19 cellular contexts compared by ENCODE assay signal in the genomic region with DNA sequence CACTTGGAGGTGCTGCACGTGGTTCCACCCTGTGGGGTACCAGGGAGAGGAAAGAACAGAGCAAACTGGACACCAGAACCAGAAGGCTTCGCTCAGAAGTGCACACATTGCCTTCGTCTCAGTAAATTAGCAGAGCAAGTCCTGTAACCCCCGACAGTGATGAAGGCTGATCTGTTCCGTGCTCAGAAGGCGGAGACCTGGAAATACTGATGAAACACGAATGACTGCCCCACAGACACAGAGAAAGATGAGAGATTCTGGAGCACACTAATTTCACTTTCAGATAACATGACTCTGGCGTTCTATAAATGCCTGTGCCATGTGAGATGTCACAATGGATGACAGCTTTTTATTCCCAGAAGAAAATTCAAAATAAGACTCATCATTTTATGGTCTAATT. TPM values are rescaled to one million over a fixed set of nuclear protein-coding genes. Genes with fewer than 3 reads are reported as not detected.
DNase-seq lines count a peak whose midpoint lies in the region; ATAC-seq and TF ChIP-seq lines count a peak whose summit lies in the region.
"Had no signal": no experiment of that assay in that cellular context is flagged by ENCODE, and none has a peak within 500 bp of the region (broad histone marks: within the 10 kb centered on the region; RNA-seq: fewer than 3 reads in every experiment).

No MANE protein-coding gene starts in this region.

- no peaks in the 10 kb centered on the region for H3K9me2 ChIP-seq in Karpas-422 (replicated peaks; ENCODE audit: insufficient read depth, low read length)

- no peak overlapping the region for H3K4me3 ChIP-seq in Karpas-422 (ENCODE audit: low read length)
- H3K4me3 ChIP-seq: MG63 had no signal

- H3K4me3 Mint-ChIP-seq in activated CD4-positive, alpha-beta T cell treated with anti-CD3 and anti-CD28 coated beads for 36 hours, result no peak overlapping the region
- no peak overlapping the region for H3K4me3 Mint-ChIP-seq in activated CD4-positive, alpha-beta T cell treated with anti-CD3 and anti-CD28 coated beads, Interleukin-2, amount 10 ng/mL, durations not matched to agents 24 days and 14 days
- H3K4me3 Mint-ChIP-seq in activated B cell treated with CpG ODN at 0.5 μM for 24 hours, result no peak overlapping the region
- H3K4me3 Mint-ChIP-seq in stimulated activated effector memory CD8-positive, alpha-beta T cell treated with anti-CD3 and anti-CD28 coated beads, Interleukin-12 subunit alpha, Interleukin-12 subunit beta, amount 100 ng/mL, for 72 hours, result peak overlapping the region; percentile 42

- TF ChIP-seq CTCF in activated B cell treated with CpG ODN at 0.5 μM for 24 hours (IDR thresholded peaks at IDR 0.05), result no peak

- no peaks in the 10 kb centered on the region for H3K36me3 Mint-ChIP-seq in activated CD4-positive, alpha-beta T cell treated with anti-CD3 and anti-CD28 coated beads for 36 hours (ENCODE audit: low read depth)
- no peaks in the 10 kb centered on the region for H3K36me3 Mint-ChIP-seq in activated CD4-positive, alpha-beta T cell treated with anti-CD3 and anti-CD28 coated beads, Interleukin-2, amount 10 ng/mL, durations not matched to agents 24 days and 14 days (ENCODE audit: low read depth)
- H3K36me3 Mint-ChIP-seq in activated B cell treated with CpG ODN at 0.5 μM for 24 hours (ENCODE audit: low read depth), result no peaks in the 10 kb centered on the region
- H3K36me3 Mint-ChIP-seq in stimulated activated effector memory CD8-positive, alpha-beta T cell treated with anti-CD3 and anti-CD28 coated beads, Interleukin-12 subunit alpha, Interleukin-12 subunit beta, amount 100 ng/mL, for 72 hours, result no peaks in the 10 kb centered on the region

- no peak overlapping the region for H3K4me2 ChIP-seq in Karpas-422 (ENCODE audit: low read depth, low read length, poor library complexity, severe bottlenecking)

- no peak overlapping the region for H3K27ac ChIP-seq in Karpas-422 (ENCODE audit: low read length)
- H3K27ac ChIP-seq: KMS-11 had no signal

- H3K79me2 ChIP-seq in Karpas-422 (ENCODE audit: low read length), result no peaks in the 10 kb centered on the region

- H3K9ac ChIP-seq in Karpas-422 (ENCODE audit: low read length), result no peak overlapping the region
- H3K9ac ChIP-seq: KMS-11 had no signal

- no peaks in the 10 kb centered on the region for H3K27me3 ChIP-seq in Karpas-422 (ENCODE audit: low read length)
- H3K27me3 ChIP-seq: MG63 had no signal

- peak; percentile 45 for ATAC-seq in activated CD4-positive, alpha-beta T cell treated with anti-CD3 and anti-CD28 coated beads for 36 hours
- ATAC-seq in activated B cell treated with CpG ODN at 0.5 μM for 24 hours (ENCODE audit: low read depth), result no peak
- ATAC-seq in stimulated activated effector memory CD8-positive, alpha-beta T cell treated with anti-CD3 and anti-CD28 coated beads, Interleukin-12 subunit alpha, Interleukin-12 subunit beta, amount 100 ng/mL, for 72 hours, result peak; percentile 60
- ATAC-seq: HepG2 had no signal

- no peaks in the 10 kb centered on the region for H3K4me1 ChIP-seq in Karpas-422 (ENCODE audit: low read length)

- H3K27ac Mint-ChIP-seq in activated CD4-positive, alpha-beta T cell treated with anti-CD3 and anti-CD28 coated beads for 36 hours, result no peak overlapping the region
- H3K27ac Mint-ChIP-seq in activated CD4-positive, alpha-beta T cell treated with anti-CD3 and anti-CD28 coated beads, Interleukin-2, amount 10 ng/mL, durations not matched to agents 24 days and 14 days, result no peak overlapping the region
- H3K27ac Mint-ChIP-seq in activated B cell treated with CpG ODN at 0.5 μM for 24 hours, result peak overlapping the region; percentile 91
- H3K27ac Mint-ChIP-seq in stimulated activated effector memory CD8-positive, alpha-beta T cell treated with anti-CD3 and anti-CD28 coated beads, Interleukin-12 subunit alpha, Interleukin-12 subunit beta, amount 100 ng/mL, for 72 hours, result no peak overlapping the region

- POLR2A ChIA-PET in activated CD4-positive, alpha-beta T cell treated with anti-CD3 and anti-CD28 coated beads for 36 hours (lab: Charles Lee), result interaction anchor here (1.3 kb wide), 1 partner anchor 31 kb away, joined by 3 read pairs; no protein-coding TSS in a partner anchor
- POLR2A ChIA-PET in activated B cell treated with CpG ODN at 0.5 μM for 24 hours (lab: Charles Lee), result interaction anchor here (1.1 to 4.7 kb wide), 5 partner anchors 13 to 62 kb away, joined by 3 to 51 read pairs (median 10); no protein-coding TSS in a partner anchor

- peaks cover 2% of the 10 kb centered on the region for H3K9me3 Mint-ChIP-seq in activated CD4-positive, alpha-beta T cell treated with anti-CD3 and anti-CD28 coated beads for 36 hours (ENCODE audit: low read depth)
- H3K9me3 Mint-ChIP-seq in activated CD4-positive, alpha-beta T cell treated with anti-CD3 and anti-CD28 coated beads, Interleukin-2, amount 10 ng/mL, durations not matched to agents 24 days and 14 days, result no peaks in the 10 kb centered on the region
- peaks cover 2% of the 10 kb centered on the region for H3K9me3 Mint-ChIP-seq in activated B cell treated with CpG ODN at 0.5 μM for 24 hours
- peaks cover 2% of the 10 kb centered on the region for H3K9me3 Mint-ChIP-seq in stimulated activated effector memory CD8-positive, alpha-beta T cell treated with anti-CD3 and anti-CD28 coated beads, Interleukin-12 subunit alpha, Interleukin-12 subunit beta, amount 100 ng/mL, for 72 hours

- H3K9me3 ChIP-seq in Karpas-422 (ENCODE audit: low read length), result no peaks in the 10 kb centered on the region; the same call in 1 of the 2 replicates
- H3K9me3 ChIP-seq: MG63 had no signal

- H3K36me3 ChIP-seq in Karpas-422 (ENCODE audit: insufficient read depth, low read length), result no peaks in the 10 kb centered on the region
- H3K36me3 ChIP-seq: MG63 had no signal

- DNase-seq in activated CD4-positive, alpha-beta T cell treated with anti-CD3 and anti-CD28 coated beads for 36 hours, result peak; percentile 38
- DNase-seq in activated CD4-positive, alpha-beta T cell treated with anti-CD3 and anti-CD28 coated beads, Interleukin-2, amount 10 ng/mL, durations not matched to agents 24 days and 14 days, result no peak
- DNase-seq in stimulated activated CD4-positive, alpha-beta T cell treated with anti-CD3 and anti-CD28 coated beads, Interleukin-1b, Interleukin-23, amount 100 ng/mL, for 48 hours, result peak; percentile 30
- DNase-seq in stimulated activated CD4-positive, alpha-beta T cell treated with anti-CD3 and anti-CD28 coated beads, Interleukin-4, amount 100 ng/mL, for 4 hours, result no peak
- DNase-seq in activated B cell treated with CpG ODN at 0.5 μM for 24 hours, result no peak
- no peak for DNase-seq in stimulated activated effector memory CD8-positive, alpha-beta T cell treated with anti-CD3 and anti-CD28 coated beads, Interleukin-12 subunit alpha, Interleukin-12 subunit beta, amount 100 ng/mL, for 72 hours (ENCODE audit: low spot score in 2 of 2)
- no peak for DNase-seq in D341Med (ENCODE audit: low spot score)
- DNase-seq in Karpas-422, result no peak
- DNase-seq: 8988T, DMS 273 treated with DMSO at 0.1 percent for 48 hours, GDM1, MG63, NCI-H1092 treated with DMSO at 0.1 percent for 48 hours, NCI-H2081 treated with DMSO at 0.1 percent for 48 hours, NCI-H510A, NCI-H774 had no signal

- intact Hi-C loops in activated CD4-positive, alpha-beta T cell treated with anti-CD3 and anti-CD28 coated beads for 36 hours (cut with DNase I, micrococcal nuclease), result loop anchor here (2.0 kb wide), 4 partner anchors 16 to 32 kb away; no protein-coding TSS in a partner anchor
- intact Hi-C loops in activated CD4-positive, alpha-beta T cell treated with anti-CD3 and anti-CD28 coated beads, Interleukin-2, amount 10 ng/mL, durations not matched to agents 24 days and 14 days (cut with micrococcal nuclease), result loop anchor here (2.0 kb wide), 1 partner anchor 32 kb away; no protein-coding TSS in a partner anchor
- intact Hi-C loops in activated B cell treated with CpG ODN at 0.5 μM for 24 hours (cut with micrococcal nuclease), result loop anchor here (1.0 to 2.0 kb wide), 4 partner anchors 22 to 79 kb away; a partner anchor contains a TSS

- H3K4me1 Mint-ChIP-seq in activated CD4-positive, alpha-beta T cell treated with anti-CD3 and anti-CD28 coated beads for 36 hours, result peaks cover 24% of the 10 kb centered on the region
- H3K4me1 Mint-ChIP-seq in activated CD4-positive, alpha-beta T cell treated with anti-CD3 and anti-CD28 coated beads, Interleukin-2, amount 10 ng/mL, durations not matched to agents 24 days and 14 days, result peaks cover 15% of the 10 kb centered on the region
- H3K4me1 Mint-ChIP-seq in activated B cell treated with CpG ODN at 0.5 μM for 24 hours, result peaks cover 60% of the 10 kb centered on the region
- peaks cover 24% of the 10 kb centered on the region for H3K4me1 Mint-ChIP-seq in stimulated activated effector memory CD8-positive, alpha-beta T cell treated with anti-CD3 and anti-CD28 coated beads, Interleukin-12 subunit alpha, Interleukin-12 subunit beta, amount 100 ng/mL, for 72 hours

- CTCF ChIA-PET in activated CD4-positive, alpha-beta T cell treated with anti-CD3 and anti-CD28 coated beads for 36 hours (lab: Charles Lee), result interaction anchor here (1.0 kb wide), 1 partner anchor 15 kb away, joined by 3 read pairs; no protein-coding TSS in a partner anchor
- CTCF ChIA-PET in activated B cell treated with CpG ODN at 0.5 μM for 24 hours (lab: Charles Lee), result interaction anchor here (1.1 to 2.3 kb wide), 2 partner anchors 31 to 63 kb away, joined by 4 to 20 read pairs; no protein-coding TSS in a partner anchor

- no peak overlapping the region for H2AFZ ChIP-seq in Karpas-422 (ENCODE audit: low read length)

- peaks cover 3% of the 10 kb centered on the region; the same call in 1 of the 2 replicates for H4K20me1 ChIP-seq in Karpas-422 (ENCODE audit: insufficient read depth, low read depth, low read length)

- H3K27me3 Mint-ChIP-seq in activated CD4-positive, alpha-beta T cell treated with anti-CD3 and anti-CD28 coated beads for 36 hours, result no peaks in the 10 kb centered on the region
- H3K27me3 Mint-ChIP-seq in activated CD4-positive, alpha-beta T cell treated with anti-CD3 and anti-CD28 coated beads, Interleukin-2, amount 10 ng/mL, durations not matched to agents 24 days and 14 days, result peaks cover 22% of the 10 kb centered on the region
- H3K27me3 Mint-ChIP-seq in activated B cell treated with CpG ODN at 0.5 μM for 24 hours, result no peaks in the 10 kb centered on the region

RNA-seq across cellular contexts. Expression of a gene that starts 44.2 kb away (rescaled TPM):
- 1 to 10 TPM; 3.4 to 4.0 TPM for total RNA-seq in activated CD4-positive, alpha-beta T cell treated with anti-CD3 and anti-CD28 coated beads for 36 hours
- not detected in 2 replicates for total RNA-seq in activated CD4-positive, alpha-beta T cell treated with anti-CD3 and anti-CD28 coated beads, Interleukin-2, amount 10 ng/mL, durations not matched to agents 24 days and 14 days
- 26.2 and 28.9 TPM in 2 replicates for total RNA-seq in activated B cell treated with CpG ODN at 0.5 μM for 24 hours
- total RNA-seq in Karpas-422 (2014; rRNA removed; shearing (Covaris generic); ENCODE audit: low replicate concordance), result not detected in 2 replicates
- total RNA-seq: H1 had no signal

Comparison
In these comparisons a context has a peak if more than half of its experiments do, and no peak if none do; other contexts are left out.
1. DNase-seq: peak in activated CD4-positive, alpha-beta T cell treated with anti-CD3 and anti-CD28 coated beads for 36 hours (single experiment) and stimulated activated CD4-positive, alpha-beta T cell treated with anti-CD3 and anti-CD28 coated beads, Interleukin-1b, Interleukin-23, amount 100 ng/mL, for 48 hours (single experiment); none in activated CD4-positive, alpha-beta T cell treated with anti-CD3 and anti-CD28 coated beads, Interleukin-2, amount 10 ng/mL, durations not matched to agents 24 days and 14 days (single experiment), stimulated activated CD4-positive, alpha-beta T cell treated with anti-CD3 and anti-CD28 coated beads, Interleukin-4, amount 100 ng/mL, for 4 hours (0 of 2), activated B cell treated with CpG ODN at 0.5 μM for 24 hours (single experiment), stimulated activated effector memory CD8-positive, alpha-beta T cell treated with anti-CD3 and anti-CD28 coated beads, Interleukin-12 subunit alpha, Interleukin-12 subunit beta, amount 100 ng/mL, for 72 hours (0 of 2), D341Med (single experiment) and Karpas-422 (single experiment).